In genomic region chr6:158231551-158232444, GRCh38 we compare ENCODE assay signal across 1 cellular context.
TF ChIP-seq lines count a peak whose summit lies in the region.

No MANE protein-coding gene starts in this region.

TF ChIP-seq in HepG2, 621 proteins besides CTCF, POLR2A, EP300 and RAD21 (continued from another document and continues in another):
- TF ChIP-seq PBX3 (CRISPR knock-in tag; IDR thresholded peaks at IDR 0.05; ENCODE audit: borderline replicate concordance) (no peak), MEF2D (CRISPR knock-in tag; IDR thresholded peaks at IDR 0.05) (no peak), TP53 (CRISPR knock-in tag; conservative IDR thresholded peaks at IDR 0.05) (0 out of 2 replicates have a peak, but pooled peaks have one; percentile 23), HOXD1 (CRISPR knock-in tag; IDR thresholded peaks at IDR 0.05) (no peak), NRL (CRISPR knock-in tag; IDR thresholded peaks at IDR 0.05; ENCODE audit: borderline replicate concordance) (peak; percentile 85), NKX3-1 (CRISPR knock-in tag; IDR thresholded peaks at IDR 0.05) (no peak), POLR2G (IDR thresholded peaks at IDR 0.05; ENCODE audit: low read depth, low read length) (peak; percentile 89), ARNTL (CRISPR knock-in tag; IDR thresholded peaks at IDR 0.05) (no peak), ZBTB33 (CRISPR knock-in tag; IDR thresholded peaks at IDR 0.05) (no peak), ZBTB2 (CRISPR knock-in tag; IDR thresholded peaks at IDR 0.05; ENCODE audit: low read depth) (peak; percentile 94), ZBTB42 (CRISPR knock-in tag; IDR thresholded peaks at IDR 0.05) (no peak), ZFP36L1 (CRISPR knock-in tag; IDR thresholded peaks at IDR 0.05) (no peak), ZNF687 (CRISPR knock-in tag; IDR thresholded peaks at IDR 0.05) (peak; percentile 87), DRAP1 (CRISPR knock-in tag; IDR thresholded peaks at IDR 0.05) (peak; percentile 20; the same call in 1 of the 2 replicates), ZNF460 (CRISPR knock-in tag; IDR thresholded peaks at IDR 0.05; ENCODE audit: borderline replicate concordance) (no peak), ZNF772 (CRISPR knock-in tag; IDR thresholded peaks at IDR 0.05) (no peak), ZXDC (CRISPR knock-in tag; IDR thresholded peaks at IDR 0.05) (no peak), ZNF225 (CRISPR knock-in tag; IDR thresholded peaks at IDR 0.05) (0 out of 2 replicates have a peak, but pooled peaks have one; percentile 24), TBX3 (IDR thresholded peaks at IDR 0.05; ENCODE audit: borderline replicate concordance) (no peak), MAZ (IDR thresholded peaks at IDR 0.05; ENCODE audit: borderline replicate concordance, low read depth, low read length) (peak; percentile 52; the same call in 1 of the 2 replicates), MAZ (CRISPR knock-in tag; IDR thresholded peaks at IDR 0.05; ENCODE audit: low read depth) (no peak; the same call in none of the 2 replicates), EEA1 (CRISPR knock-in tag; IDR thresholded peaks at IDR 0.05; ENCODE audit: borderline replicate concordance) (no peak), SMARCE1 (IDR thresholded peaks at IDR 0.05; ENCODE audit: borderline replicate concordance) (no peak), MLXIP (CRISPR knock-in tag; IDR thresholded peaks at IDR 0.05; ENCODE audit: borderline replicate concordance) (no peak), GPN1 (CRISPR knock-in tag; IDR thresholded peaks at IDR 0.05; ENCODE audit: borderline replicate concordance) (no peak), ZNF589 (CRISPR knock-in tag; conservative IDR thresholded peaks at IDR 0.05) (peak; percentile 46; the same call in 1 of the 2 replicates), EHMT2 (IDR thresholded peaks at IDR 0.05; ENCODE audit: borderline replicate concordance, low read depth, low read length) (no peak), PHF8 (CRISPR knock-in tag; IDR thresholded peaks at IDR 0.05) (peak; percentile 81), ZNF883 (CRISPR knock-in tag; IDR thresholded peaks at IDR 0.05; ENCODE audit: not compliant biosample characterization) (peak; percentile 86), ZSCAN30 (CRISPR knock-in tag; IDR thresholded peaks at IDR 0.05) (no peak), SSRP1 (CRISPR knock-in tag; IDR thresholded peaks at IDR 0.05) (no peak), ZNF558 (CRISPR knock-in tag; IDR thresholded peaks at IDR 0.05; ENCODE audit: borderline replicate concordance) (no peak), NCOA5 (CRISPR knock-in tag; IDR thresholded peaks at IDR 0.05) (no peak), SP1 (IDR thresholded peaks at IDR 0.05) (no peak), SP1 (CRISPR knock-in tag; IDR thresholded peaks at IDR 0.05) (no peak; the same call in 1 of the 2 replicates), TSC22D2 (CRISPR knock-in tag; IDR thresholded peaks at IDR 0.05; ENCODE audit: borderline replicate concordance) (no peak), SMAD1 (CRISPR knock-in tag; IDR thresholded peaks at IDR 0.05; ENCODE audit: borderline replicate concordance, low read depth) (no peak), KAT8 (CRISPR knock-in tag; IDR thresholded peaks at IDR 0.05) (peak; percentile 41; the same call in 1 of the 2 replicates), SIN3B (IDR thresholded peaks at IDR 0.05; ENCODE audit: low read length) (no peak), SRSF4 (IDR thresholded peaks at IDR 0.05; ENCODE audit: low read depth, low read length, poor library complexity, severe bottlenecking) (no peak), ZNF609 (CRISPR knock-in tag; IDR thresholded peaks at IDR 0.05; ENCODE audit: borderline replicate concordance) (no peak)
